ENCODE assay signal across 8 cellular contexts in the genomic region with DNA sequence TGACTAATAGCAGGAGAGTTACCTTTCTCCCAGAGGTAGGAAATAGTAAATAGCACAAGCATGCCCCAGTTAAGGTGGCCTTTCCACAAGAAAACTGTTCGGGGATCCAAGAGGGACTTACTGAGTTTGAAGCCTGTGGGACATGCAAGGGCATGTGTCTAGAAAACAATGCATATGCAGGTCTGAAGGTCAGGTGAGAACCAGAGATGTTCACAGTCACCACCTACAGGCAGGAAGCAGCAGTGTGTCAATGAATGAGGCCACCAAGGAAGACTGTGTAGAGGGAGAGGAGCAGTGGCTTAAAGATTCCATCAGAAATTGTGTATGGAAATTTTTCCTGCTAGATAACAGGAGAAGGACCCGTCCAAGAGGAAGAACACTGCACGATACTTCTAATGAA.
A peak's percentile ranks its signal among the peaks of the same experiment; 100 is the strongest.
DNase-seq lines count a peak whose midpoint lies in the region; ATAC-seq, FAIRE-seq and TF ChIP-seq lines count a peak whose summit lies in the region.

No MANE protein-coding gene starts in this region.

- WGBS in HepG2 (ENCODE audit: low lambda C conversion rate) = 62% methylated on average over 3 of the region's 3 CpGs

- H3K9me2 ChIP-seq in GM23338 (ENCODE audit: insufficient read depth) (peaks cover 11% of the 10 kb centered on the region), SU-DHL-6 (replicated peaks; ENCODE audit: insufficient read depth, low read length) (no peaks in the 10 kb centered on the region)

- H3K36me3 ChIP-seq in GM23338 (ENCODE audit: insufficient read depth) = no peaks in the 10 kb centered on the region; the same call in 1 of the 2 replicates
- H3K36me3 ChIP-seq in SU-DHL-6 (ENCODE audit: low read length) = no peaks in the 10 kb centered on the region
- no peaks in the 10 kb centered on the region for H3K36me3 ChIP-seq in HepG2 (replicated peaks in 1 of 2; ENCODE audit: control insufficient read depth in 1 of 2, insufficient read depth in 2 of 2, low read length in 2 of 2)

- peaks cover 40% of the 10 kb centered on the region for H3K36me3 Mint-ChIP-seq in GM23338 (ENCODE audit: low read depth)

- H3K27me3 ChIP-seq in GM23338 (ENCODE audit: insufficient read depth) (no peaks in the 10 kb centered on the region), SU-DHL-6 (ENCODE audit: low read length) (no peaks in the 10 kb centered on the region), HepG2 (ENCODE audit: control insufficient read depth in 1 of 2, insufficient read depth in 2 of 2, low read length in 2 of 2) (no peaks in the 10 kb centered on the region)

- POLR2A ChIA-PET in HepG2 (lab: Yijun Ruan, JAX) = no interaction called here

- FAIRE-seq in HepG2 (lab: Jason Lieb, UNC) = peak; percentile 82

- H3K9ac ChIP-seq in SU-DHL-6 (ENCODE audit: low read length) (no peak overlapping the region), HepG2 (ENCODE audit: insufficient read depth, low read depth, low read length) (no peak overlapping the region)

- H3K9me3 Mint-ChIP-seq in GM23338 = no peaks in the 10 kb centered on the region

- no peak for TF ChIP-seq RAD21 in HepG2 (CRISPR knock-in tag; IDR thresholded peaks at IDR 0.05)

- no peak overlapping the region for H3K4me3 Mint-ChIP-seq in GM23338

- no peaks in the 10 kb centered on the region for H3K27me3 Mint-ChIP-seq in GM23338 (ENCODE audit: insufficient read depth, low read depth, poor library complexity)

- H2AFZ ChIP-seq in GM23338 (no peak overlapping the region), SU-DHL-6 (ENCODE audit: low read depth, low read length, severe bottlenecking) (no peak overlapping the region), HepG2 (ENCODE audit: low read length) (peak overlapping the region; percentile 12)

- no peaks in the 10 kb centered on the region for H3F3A ChIP-seq in GM23338 (replicated peaks; ENCODE audit: low read depth)
- H3F3A ChIP-seq in SU-DHL-6 (ENCODE audit: insufficient read depth) = no peaks in the 10 kb centered on the region

- TF ChIP-seq POLR2A in HepG2 (IDR thresholded peaks at IDR 0.05; ENCODE audit: insufficient read depth in 1 of 2, low read depth in 2 of 2, low read length in 2 of 2) = no peak

- intact Hi-C loops in HepG2 (cut with micrococcal nuclease; ENCODE audit: unreplicated experiment) = no loop called here

- no TSS peak for BruUV-seq in HepG2 (replicated peaks; lab: Mats Ljungman, UMichigan)

- TF ChIP-seq CTCF in GM12865 (IDR thresholded peaks at IDR 0.05; ENCODE audit: insufficient read depth, low read depth, low read length, missing control alignments) = peak; percentile 62
- peak; percentile 44 to 57 for TF ChIP-seq CTCF in GM23338 (conservative IDR thresholded peaks at IDR 0.05; ENCODE audit: low read depth in 2 of 2)
- peak; percentile 23 for TF ChIP-seq CTCF in SU-DHL-6 (IDR thresholded peaks at IDR 0.05; ENCODE audit: insufficient read depth, low read length, poor library complexity, severe bottlenecking)
- TF ChIP-seq CTCF in HepG2 (CRISPR knock-in tag; IDR thresholded peaks at IDR 0.05) = peak; percentile 70

- H4K20me1 ChIP-seq in GM23338 (replicated peaks; ENCODE audit: insufficient read depth) (0 out of 2 replicates have a peak, but pooled peaks cover 5% of the 10 kb centered on the region), SU-DHL-6 (ENCODE audit: low read depth, low read length) (no peaks in the 10 kb centered on the region), HepG2 (ENCODE audit: insufficient read depth, low read length) (no peaks in the 10 kb centered on the region)

- peak; percentile 68 for ATAC-seq in GM23338
- peak; percentile 97 for ATAC-seq in HepG2
- ATAC-seq in HG03354 (IDR thresholded peaks at IDR 0.05; ENCODE audit: poor library complexity, severe bottlenecking, unreplicated experiment) = no peak

- peak overlapping the region; percentile 29; the same call in 1 of the 2 replicates for H3K27ac Mint-ChIP-seq in GM23338

- DNase-seq in GM12865 (ENCODE audit: low read depth) (peak; percentile 58), GM23338 (ENCODE audit: low spot score) (no peak), HepG2 (ENCODE audit: low spot score) (peak; percentile 74), GDM1 (lab: John Stamatoyannopoulos, UW) (no peak), activated gamma-delta T cell treated with Interleukin-2 at 50 U/mL for 16 hours (no peak), NCI-H1105 (lab: John Stamatoyannopoulos, UW) (no peak)

- no peaks in the 10 kb centered on the region for H3K4me1 ChIP-seq in GM23338 (ENCODE audit: insufficient read depth)
- peaks cover 22% of the 10 kb centered on the region for H3K4me1 ChIP-seq in HepG2 (ENCODE audit: insufficient read depth, low read length)

- CTCF ChIA-PET in HepG2 (lab: Yijun Ruan, JAX; ENCODE audit: low intra/inter-chr PET ratio, low total read pairs) = interaction anchor here (1.6 kb wide), 1 partner anchor 155 kb away, joined by 4 read pairs; no protein-coding TSS in a partner anchor

- H3K27ac ChIP-seq in GM23338 (ENCODE audit: low read depth) = peak overlapping the region; percentile 42; the same call in 1 of the 2 replicates
- H3K27ac ChIP-seq in SU-DHL-6 (ENCODE audit: low read depth, low read length) = no peak overlapping the region
- H3K27ac ChIP-seq in HepG2 (ENCODE audit: extremely low read length, insufficient read depth, low read length) = no peak overlapping the region

- TF ChIP-seq EP300 in HepG2 (IDR thresholded peaks at IDR 0.05; ENCODE audit: low read depth in 2 of 2, low read length in 2 of 2) (no peak), HepG2 (CRISPR knock-in tag; IDR thresholded peaks at IDR 0.05; ENCODE audit: borderline replicate concordance) (no peak)

- H3K9me3 ChIP-seq in SU-DHL-6 (ENCODE audit: insufficient read depth, low read length) (no peaks in the 10 kb centered on the region), HepG2 (ENCODE audit: low read length) (no peaks in the 10 kb centered on the region)

- H3K4me2 ChIP-seq in GM23338 (no peak overlapping the region), SU-DHL-6 (ENCODE audit: low read depth, low read length, poor library complexity, severe bottlenecking) (no peak overlapping the region), HepG2 (ENCODE audit: low read depth, low read length) (0 out of 2 replicates have a peak overlapping the region, but pooled peaks have one; percentile 2)

- in situ Hi-C loops in HepG2 (cut with HindIII; ENCODE audit: extremely low pct_ligation_motif_present, low pct_unique_long_range_greater_than_20kb) = no loop called here

- H3K4me1 Mint-ChIP-seq in GM23338 = peaks cover 25% of the 10 kb centered on the region

- no peak overlapping the region for H3K4me3 ChIP-seq in GM12865 (ENCODE audit: low read depth, low read length)
- H3K4me3 ChIP-seq in GM23338 = no peak overlapping the region
- H3K4me3 ChIP-seq in SU-DHL-6 (ENCODE audit: insufficient read depth, low read length, poor library complexity, severe bottlenecking) = no peak overlapping the region
- no peak overlapping the region for H3K4me3 ChIP-seq in HepG2 (replicated peaks in 1 of 3; ENCODE audit: insufficient read depth in 1 of 3, low read depth in 2 of 3, low read length in 3 of 3)

- peaks cover 26% of the 10 kb centered on the region for H3K79me2 ChIP-seq in GM23338 (replicated peaks; ENCODE audit: insufficient read depth)
- no peaks in the 10 kb centered on the region for H3K79me2 ChIP-seq in SU-DHL-6 (ENCODE audit: insufficient read depth, low read length)
- H3K79me2 ChIP-seq in HepG2 (ENCODE audit: insufficient read depth, low read length) = no peaks in the 10 kb centered on the region

TF ChIP-seq in GM23338, 12 proteins besides CTCF, POLR2A, EP300 and RAD21 (continues in another document):
- no peak for TF ChIP-seq ZNF114 (CRISPR knock-in tag; IDR thresholded peaks at IDR 0.05)

TF ChIP-seq in HepG2, 621 proteins besides CTCF, POLR2A, EP300 and RAD21 (continues in another document):
- TF ChIP-seq TEAD3 (CRISPR knock-in tag; optimal IDR thresholded peaks at IDR 0.05; ENCODE audit: borderline replicate concordance) = peak; percentile 57
- peak; percentile 71 for TF ChIP-seq HNF4A (CRISPR knock-in tag; IDR thresholded peaks at IDR 0.05)
- TF ChIP-seq ELF3 (CRISPR knock-in tag; IDR thresholded peaks at IDR 0.05) = peak; percentile 50; the same call in 1 of the 2 replicates
- TF ChIP-seq, protein P1, sequence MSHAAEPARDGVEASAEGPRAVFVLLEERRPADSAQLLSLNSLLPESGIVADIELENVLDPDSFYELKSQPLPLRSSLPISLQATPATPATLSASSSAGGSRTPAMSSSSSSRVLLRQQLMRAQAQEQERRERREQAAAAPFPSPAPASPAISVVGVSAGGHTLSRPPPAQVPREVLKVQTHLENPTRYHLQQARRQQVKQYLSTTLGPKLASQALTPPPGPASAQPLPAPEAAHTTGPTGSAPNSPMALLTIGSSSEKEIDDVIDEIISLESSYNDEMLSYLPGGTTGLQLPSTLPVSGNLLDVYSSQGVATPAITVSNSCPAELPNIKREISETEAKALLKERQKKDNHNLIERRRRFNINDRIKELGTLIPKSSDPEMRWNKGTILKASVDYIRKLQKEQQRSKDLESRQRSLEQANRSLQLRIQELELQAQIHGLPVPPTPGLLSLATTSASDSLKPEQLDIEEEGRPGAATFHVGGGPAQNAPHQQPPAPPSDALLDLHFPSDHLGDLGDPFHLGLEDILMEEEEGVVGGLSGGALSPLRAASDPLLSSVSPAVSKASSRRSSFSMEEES (CRISPR knock-in tag; IDR thresholded peaks at IDR 0.05) = 0 out of 2 replicates have a peak, but pooled peaks have one; percentile 39
- TF ChIP-seq SOX5 (CRISPR knock-in tag; IDR thresholded peaks at IDR 0.05; ENCODE audit: borderline replicate concordance) = peak; percentile 61; the same call in 1 of the 2 replicates
- TF ChIP-seq, protein P2, sequence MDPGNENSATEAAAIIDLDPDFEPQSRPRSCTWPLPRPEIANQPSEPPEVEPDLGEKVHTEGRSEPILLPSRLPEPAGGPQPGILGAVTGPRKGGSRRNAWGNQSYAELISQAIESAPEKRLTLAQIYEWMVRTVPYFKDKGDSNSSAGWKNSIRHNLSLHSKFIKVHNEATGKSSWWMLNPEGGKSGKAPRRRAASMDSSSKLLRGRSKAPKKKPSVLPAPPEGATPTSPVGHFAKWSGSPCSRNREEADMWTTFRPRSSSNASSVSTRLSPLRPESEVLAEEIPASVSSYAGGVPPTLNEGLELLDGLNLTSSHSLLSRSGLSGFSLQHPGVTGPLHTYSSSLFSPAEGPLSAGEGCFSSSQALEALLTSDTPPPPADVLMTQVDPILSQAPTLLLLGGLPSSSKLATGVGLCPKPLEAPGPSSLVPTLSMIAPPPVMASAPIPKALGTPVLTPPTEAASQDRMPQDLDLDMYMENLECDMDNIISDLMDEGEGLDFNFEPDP (CRISPR knock-in tag; conservative IDR thresholded peaks at IDR 0.05) = no peak

Comparison
In these comparisons a context has a peak if more than half of its experiments do, and no peak if none do; other contexts are left out.
1. DNase-seq: peak in GM12865 (single experiment) and HepG2 (single experiment); none in GM23338 (single experiment), GDM1 (single experiment), activated gamma-delta T cell treated with Interleukin-2 at 50 U/mL for 16 hours (single experiment) and NCI-H1105 (single experiment).
2. Peak in every context shown above with its lines, with median percentiles within 50 percentile points of each other: CTCF ChIP-seq.